12 cellular contexts compared by ENCODE assay signal in the genomic region with DNA sequence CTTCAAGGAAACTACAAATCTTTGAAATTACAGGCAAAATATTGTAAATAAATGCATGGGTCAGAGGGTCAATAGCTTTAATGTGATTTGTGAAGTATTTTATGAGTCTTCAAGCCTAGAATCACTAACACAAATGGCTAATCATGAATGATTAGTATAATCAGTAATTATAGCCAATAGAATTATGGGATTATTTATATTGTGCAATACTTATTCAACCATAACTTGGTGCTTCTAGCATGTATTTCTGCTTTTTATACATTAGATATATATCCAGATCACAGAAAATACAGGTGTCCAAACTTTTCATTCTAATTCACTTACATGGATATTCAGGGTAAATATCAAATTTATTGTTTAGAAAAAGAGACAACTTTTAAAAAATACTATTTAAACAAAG. TPM values are rescaled to one million over a fixed set of nuclear protein-coding genes. Genes with fewer than 3 reads are reported as not detected.
"Had no signal": no experiment of that assay in that cellular context is flagged by ENCODE, and none has a peak within 500 bp of the region (broad histone marks: within the 10 kb centered on the region; RNA-seq: fewer than 3 reads in every experiment).

No MANE protein-coding gene starts in this region.

- H3K4me1 ChIP-seq: HAP-1 had no signal

- H3K9ac ChIP-seq: GM23248 had no signal

- H3K27ac ChIP-seq: GM23248 had no signal

- H3K9me3 ChIP-seq: HAP-1 had no signal

- H3K4me2 ChIP-seq: GM23338 had no signal

- DNase-seq: GM23248, GOT3, H7, H9, HCEC 1CT, HFFc6 had no signal

- H3K36me3 ChIP-seq: HAP-1 had no signal

- ATAC-seq: GM23338, HCT116 had no signal

- FAIRE-seq: H1, H54 had no signal

- H2AFZ ChIP-seq: GM23248, GM23338 had no signal

- H3K4me3 ChIP-seq: GM23248, GM23338, HAP-1 had no signal

RNA-seq across cellular contexts. Expression of gene HCN1, which starts 12.1 kb away (rescaled TPM):
- total RNA-seq: GM23248, H4, HFFc6 had no signal
- polyA plus RNA-seq: GM23248 had no signal
